In genomic region chr13:66266348-66266747, GRCh38 we compare ENCODE assay signal across 8 cellular contexts.
"Had no signal": no experiment of that assay in that cellular context is flagged by ENCODE, and none has a peak within 500 bp of the region (broad histone marks: within the 10 kb centered on the region; RNA-seq: fewer than 3 reads in every experiment).

No MANE protein-coding gene starts in this region.

- FAIRE-seq: G401.6, GM12878, GM12891, GM12892, GM18507, GM19239 had no signal

- H3K4me3 ChIP-seq: GM12878 had no signal

- ATAC-seq: GM12878 had no signal

- DNase-seq: GDM1, GF-D8 had no signal
